ENCODE assay signal across 10 cellular contexts in genomic region chr11:65435981-65436411, GRCh38. TPM values are rescaled to one million over a fixed set of nuclear protein-coding genes. Genes with fewer than 3 reads are reported as not detected.
DNase-seq lines count a peak whose midpoint lies in the region; ATAC-seq and TF ChIP-seq lines count a peak whose summit lies in the region.
"Had no signal": no experiment of that assay in that cellular context is flagged by ENCODE, and none has a peak within 500 bp of the region (broad histone marks: within the 10 kb centered on the region; RNA-seq: fewer than 3 reads in every experiment).

No MANE protein-coding gene starts in this region.

- H3K27me3 ChIP-seq in hepatocyte (no peaks in the 10 kb centered on the region), WERI-Rb-1 (ENCODE audit: insufficient read depth, low read depth, severe bottlenecking) (no peaks in the 10 kb centered on the region)
- H3K27me3 ChIP-seq: ascending aorta had no signal

- WGBS in hepatocyte (ENCODE audit: low lambda C conversion rate, missing lambda C conversion rate): 91% methylated on average over 8 of the region's 8 CpGs

- H3K4me2 ChIP-seq in hepatocyte: no peak overlapping the region

- H3K4me1 ChIP-seq in hepatocyte (ENCODE audit: insufficient read depth): no peaks in the 10 kb centered on the region

- no peaks in the 10 kb centered on the region for H3K9me2 ChIP-seq in hepatocyte (replicated peaks; ENCODE audit: insufficient read depth)

- H3K36me3 ChIP-seq in hepatocyte (replicated peaks; ENCODE audit: insufficient read depth, low read depth) (no peaks in the 10 kb centered on the region), WERI-Rb-1 (no peaks in the 10 kb centered on the region)

- peaks cover 91% of the 10 kb centered on the region for H3K4me1 Mint-ChIP-seq in HFFc6 (ENCODE audit: low read depth)
- H3K4me1 Mint-ChIP-seq in activated naive CD8-positive, alpha-beta T cell treated with anti-CD3 and anti-CD28 coated beads, Interleukin-2, amount 50 U/mL, for 24 hours: peaks cover 85% of the 10 kb centered on the region
- peaks cover 79% of the 10 kb centered on the region for H3K4me1 Mint-ChIP-seq in stimulated activated memory B cell treated with anti-CD40 and anti-IgM and Interleukin-4, amounts not matched to agents 10 μg/mL and 1 μg/mL and 100 μg/mL, for 72 hours

- H3K27ac ChIP-seq in hepatocyte: peak overlapping the region; percentile 36
- no peak overlapping the region for H3K27ac ChIP-seq in WERI-Rb-1

- DNase-seq in HFFc6: no peak
- no peak for DNase-seq in activated naive CD8-positive, alpha-beta T cell treated with anti-CD3 and anti-CD28 coated beads, Interleukin-2, amount 50 U/mL, for 24 hours
- DNase-seq in hepatocyte (ENCODE audit: low spot score): no peak
- no peak for DNase-seq in WERI-Rb-1
- DNase-seq: mesendoderm had no signal

- H3K4me3 Mint-ChIP-seq in HFFc6: peak overlapping the region; percentile 99
- H3K4me3 Mint-ChIP-seq in activated naive CD8-positive, alpha-beta T cell treated with anti-CD3 and anti-CD28 coated beads, Interleukin-2, amount 50 U/mL, for 24 hours: no peak overlapping the region
- no peak overlapping the region for H3K4me3 Mint-ChIP-seq in stimulated activated memory B cell treated with anti-CD40 and anti-IgM and Interleukin-4, amounts not matched to agents 10 μg/mL and 1 μg/mL and 100 μg/mL, for 72 hours

- TF ChIP-seq CTCF in HFFc6 (IDR thresholded peaks at IDR 0.05): no peak
- no peak for TF ChIP-seq CTCF in hepatocyte (IDR thresholded peaks at IDR 0.05; ENCODE audit: poor library complexity)
- TF ChIP-seq CTCF in WERI-Rb-1 (IDR thresholded peaks at IDR 0.05; ENCODE audit: low read depth, low read length): no peak

- no peaks in the 10 kb centered on the region for H3K9me3 ChIP-seq in hepatocyte (ENCODE audit: low read depth)
- no peaks in the 10 kb centered on the region for H3K9me3 ChIP-seq in WERI-Rb-1 (ENCODE audit: severe bottlenecking)
- H3K9me3 ChIP-seq: ascending aorta had no signal

- peaks cover 86% of the 10 kb centered on the region for H3K9me3 Mint-ChIP-seq in HFFc6
- no peaks in the 10 kb centered on the region for H3K9me3 Mint-ChIP-seq in activated naive CD8-positive, alpha-beta T cell treated with anti-CD3 and anti-CD28 coated beads, Interleukin-2, amount 50 U/mL, for 24 hours
- no peaks in the 10 kb centered on the region for H3K9me3 Mint-ChIP-seq in stimulated activated memory B cell treated with anti-CD40 and anti-IgM and Interleukin-4, amounts not matched to agents 10 μg/mL and 1 μg/mL and 100 μg/mL, for 72 hours

- peaks cover 96% of the 10 kb centered on the region for H3K27me3 Mint-ChIP-seq in HFFc6 (ENCODE audit: insufficient read depth)
- no peaks in the 10 kb centered on the region for H3K27me3 Mint-ChIP-seq in activated naive CD8-positive, alpha-beta T cell treated with anti-CD3 and anti-CD28 coated beads, Interleukin-2, amount 50 U/mL, for 24 hours
- H3K27me3 Mint-ChIP-seq in stimulated activated memory B cell treated with anti-CD40 and anti-IgM and Interleukin-4, amounts not matched to agents 10 μg/mL and 1 μg/mL and 100 μg/mL, for 72 hours: no peaks in the 10 kb centered on the region

- peaks cover 80% of the 10 kb centered on the region for H3K79me2 ChIP-seq in hepatocyte

- ATAC-seq in activated naive CD8-positive, alpha-beta T cell treated with anti-CD3 and anti-CD28 coated beads, Interleukin-2, amount 50 U/mL, for 24 hours: no peak
- ATAC-seq in stimulated activated memory B cell treated with anti-CD40 and anti-IgM and Interleukin-4, amounts not matched to agents 10 μg/mL and 1 μg/mL and 100 μg/mL, for 72 hours: no peak
- ATAC-seq in HG02840 (IDR thresholded peaks at IDR 0.05; ENCODE audit: low FRiP score, unreplicated experiment) (no peak), HG03378 (IDR thresholded peaks at IDR 0.05; ENCODE audit: unreplicated experiment) (no peak), HG03196 (IDR thresholded peaks at IDR 0.05; ENCODE audit: unreplicated experiment) (no peak)

- H4K20me1 ChIP-seq in hepatocyte (ENCODE audit: insufficient read depth, poor library complexity, severe bottlenecking): peaks cover 67% of the 10 kb centered on the region

- H3K36me3 Mint-ChIP-seq in HFFc6 (ENCODE audit: low read depth): peaks cover 79% of the 10 kb centered on the region
- peaks cover 64% of the 10 kb centered on the region for H3K36me3 Mint-ChIP-seq in activated naive CD8-positive, alpha-beta T cell treated with anti-CD3 and anti-CD28 coated beads, Interleukin-2, amount 50 U/mL, for 24 hours (ENCODE audit: low read depth)
- peaks cover 47% of the 10 kb centered on the region for H3K36me3 Mint-ChIP-seq in stimulated activated memory B cell treated with anti-CD40 and anti-IgM and Interleukin-4, amounts not matched to agents 10 μg/mL and 1 μg/mL and 100 μg/mL, for 72 hours

- no peak overlapping the region for H2AFZ ChIP-seq in hepatocyte

- peak overlapping the region; percentile 98 for H3K27ac Mint-ChIP-seq in HFFc6
- peak overlapping the region; percentile 61 for H3K27ac Mint-ChIP-seq in activated naive CD8-positive, alpha-beta T cell treated with anti-CD3 and anti-CD28 coated beads, Interleukin-2, amount 50 U/mL, for 24 hours
- H3K27ac Mint-ChIP-seq in stimulated activated memory B cell treated with anti-CD40 and anti-IgM and Interleukin-4, amounts not matched to agents 10 μg/mL and 1 μg/mL and 100 μg/mL, for 72 hours: peak overlapping the region; percentile 42

- no peak overlapping the region for H3K4me3 ChIP-seq in hepatocyte
- H3K4me3 ChIP-seq in WERI-Rb-1 (ENCODE audit: low read depth, low read length): no peak overlapping the region

RNA-seq across cellular contexts. Expression of gene NEAT1, which starts 13.4 kb away (rescaled TPM):
- 100 to 1,000 TPM; 185 to 250 (median 213) TPM for total RNA-seq in HFFc6 (2021; fragmentation: NEBNext Ultra II Directional; extraction: Animal tissue kit (Norgen Biotek cat#: 25700))
- 104 and 130 TPM in 2 replicates for total RNA-seq in hepatocyte
- 168 and 209 TPM in 2 replicates for polyA plus RNA-seq in hepatocyte

RNA-seq across cellular contexts. Expression of gene FRMD8, which starts 49.6 kb away (rescaled TPM):
- 10 to 100 TPM; 22.4 to 28.5 (median 27.1) TPM for total RNA-seq in HFFc6 (2021; fragmentation: NEBNext Ultra II Directional; extraction: Animal tissue kit (Norgen Biotek cat#: 25700))
- 20.8 and 25.7 TPM in 2 replicates for total RNA-seq in hepatocyte
- 22.2 and 31.0 TPM in 2 replicates for polyA plus RNA-seq in hepatocyte

RNA-seq across cellular contexts. Expression of gene SLC25A45, which starts 53.5 kb away (rescaled TPM):
- total RNA-seq in HFFc6 (2021; fragmentation: NEBNext Ultra II Directional; extraction: Animal tissue kit (Norgen Biotek cat#: 25700)): 1 to 10 TPM; 4.9 to 8.9 (median 5.8) TPM
- total RNA-seq in hepatocyte: 4.9 and 8.8 TPM in 2 replicates
- polyA plus RNA-seq in hepatocyte: 13.9 and 20.3 TPM in 2 replicates

Comparison
In these comparisons a context has a peak if more than half of its experiments do, and no peak if none do; other contexts are left out.
1. H3K27ac Mint-ChIP-seq: peak in every context shown above with its lines; median percentile 98 in HFFc6; 61 in activated naive CD8-positive, alpha-beta T cell treated with anti-CD3 and anti-CD28 coated beads, Interleukin-2, amount 50 U/mL, for 24 hours; 42 in stimulated activated memory B cell treated with anti-CD40 and anti-IgM and Interleukin-4, amounts not matched to agents 10 μg/mL and 1 μg/mL and 100 μg/mL, for 72 hours.